ENCODE assay signal across 30 cellular contexts in the genomic region with DNA sequence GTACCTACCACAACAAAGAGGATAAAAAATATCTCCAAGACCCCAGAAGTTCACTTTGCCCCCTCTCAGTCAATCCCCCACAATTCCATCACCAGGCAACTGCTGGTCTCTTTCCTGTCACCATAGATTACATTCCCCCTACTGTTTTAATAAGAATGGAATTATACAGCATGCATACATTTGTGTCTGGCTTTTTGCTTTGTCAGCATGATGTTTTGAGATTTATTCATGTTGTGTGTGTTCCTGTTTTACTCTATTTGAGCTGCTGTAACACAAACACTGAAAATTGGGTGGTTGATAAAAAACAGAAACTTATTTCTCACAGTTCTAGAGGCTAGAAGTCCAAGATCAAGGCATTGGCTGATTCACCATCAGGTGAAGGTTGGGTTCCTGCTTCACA.
"Had no signal": no experiment of that assay in that cellular context is flagged by ENCODE, and none has a peak within 500 bp of the region (broad histone marks: within the 10 kb centered on the region; RNA-seq: fewer than 3 reads in every experiment).

No MANE protein-coding gene starts in this region.

- H3K9ac ChIP-seq: neural progenitor cell, parathyroid adenoma had no signal

- ATAC-seq: naive thymus-derived CD8-positive, alpha-beta T cell; natural killer cell treated with Interleukin-12 subunit alpha and Interleukin-12 subunit beta and Interleukin-15 and Interleukin-18, amount 100 ng/mL, for 72 hours; psoas muscle; right cardiac atrium; sciatic nerve; stimulated activated naive B cell treated with anti-CD40 and anti-IgM and Interleukin-4, amounts not matched to agents 10 μg/mL and 1 μg/mL and 100 μg/mL, for 72 hours; upper lobe of right lung had no signal

- H3K4me1 Mint-ChIP-seq: naive B cell; naive thymus-derived CD8-positive, alpha-beta T cell had no signal

- DNase-seq: naive B cell; naive thymus-derived CD8-positive, alpha-beta T cell; occipital lobe; ovary; posterior cingulate gyrus; psoas muscle; right cardiac atrium; spleen; stimulated activated CD4-positive, alpha-beta T cell treated with anti-CD3 and anti-CD28 coated beads, Interleukin-12 subunit alpha, Interleukin-12 subunit beta, amount 100 ng/mL, for 4 hours; stimulated activated CD4-positive, alpha-beta T cell treated with anti-CD3 and anti-CD28 coated beads, Interleukin-1b, Interleukin-23, amount 100 ng/mL, for 48 hours; stimulated activated CD4-positive, alpha-beta T cell treated with anti-CD3 and anti-CD28 coated beads, Interleukin-4, amount 100 ng/mL, for 1 hour; stimulated activated CD4-positive, alpha-beta T cell treated with anti-CD3 and anti-CD28 coated beads, Interleukin-4, amount 100 ng/mL, for 4 hours; stimulated activated CD8-positive, alpha-beta memory T cell treated with anti-CD3 and anti-CD28 coated beads, Interleukin-4, amount 100 ng/mL, for 48 hours; stimulated activated naive B cell treated with anti-CD40 and anti-IgM and Interleukin-4, amounts not matched to agents 10 μg/mL and 1 μg/mL and 100 μg/mL, for 72 hours; stimulated activated naive CD4-positive, alpha-beta T cell treated with Interleukin-2 at 50 U/mL for 16 hours; stomach; thyroid gland; upper lobe of right lung; uterus had no signal

- H3K27ac Mint-ChIP-seq: naive B cell; naive thymus-derived CD8-positive, alpha-beta T cell; natural killer cell treated with Interleukin-12 subunit alpha and Interleukin-12 subunit beta and Interleukin-15 and Interleukin-18, amount 100 ng/mL, for 72 hours; neural progenitor cell; progenitor cell of endocrine pancreas; stimulated activated naive B cell treated with anti-CD40 and anti-IgM and Interleukin-4, amounts not matched to agents 10 μg/mL and 1 μg/mL and 100 μg/mL, for 72 hours; stimulated activated naive CD8-positive, alpha-beta T cell treated with anti-CD3 and anti-CD28 coated beads, Interleukin-15, Interleukin-2, amounts not matched to agents 100 ng/mL and 50 ng/mL, for 24 hours; type B pancreatic cell had no signal

- H3K4me3 ChIP-seq: neural progenitor cell, ovary, psoas muscle, skin epidermis, smooth muscle cell, spleen, stomach, thoracic aorta, thyroid gland, tibial nerve, upper lobe of right lung, uterus had no signal

- H3K4me1 ChIP-seq: neural progenitor cell, parathyroid adenoma, psoas muscle, spleen, stomach, thyroid gland, tibial nerve, upper lobe of right lung, uterus had no signal

- H3K79me2 ChIP-seq: parathyroid adenoma had no signal

- H3K27me3 Mint-ChIP-seq: natural killer cell treated with Interleukin-12 subunit alpha and Interleukin-12 subunit beta and Interleukin-15 and Interleukin-18, amount 100 ng/mL, for 72 hours; stimulated activated naive CD8-positive, alpha-beta T cell treated with anti-CD3 and anti-CD28 coated beads, Interleukin-15, Interleukin-2, amounts not matched to agents 100 ng/mL and 50 ng/mL, for 24 hours; type B pancreatic cell had no signal

- H2AFZ ChIP-seq: neural progenitor cell, parathyroid adenoma had no signal

- H3K36me3 ChIP-seq: neural progenitor cell, ovary, spleen, stomach, thoracic aorta, thyroid gland, tibial nerve, upper lobe of right lung, uterus had no signal

- H3K27me3 ChIP-seq: neural progenitor cell, ovary, spleen, stomach, thyroid gland, tibial nerve, upper lobe of right lung, uterus had no signal

- H3K27ac ChIP-seq: neural progenitor cell, ovary, parathyroid adenoma, psoas muscle, skin epidermis, spleen, stomach, thoracic aorta, thyroid gland, tibial nerve, upper lobe of right lung, uterus had no signal

- H3K36me3 Mint-ChIP-seq: naive B cell; natural killer cell treated with Interleukin-12 subunit alpha and Interleukin-12 subunit beta and Interleukin-15 and Interleukin-18, amount 100 ng/mL, for 72 hours; neural progenitor cell; stimulated activated naive B cell treated with anti-CD40 and anti-IgM and Interleukin-4, amounts not matched to agents 10 μg/mL and 1 μg/mL and 100 μg/mL, for 72 hours; type B pancreatic cell had no signal

- H3K9me3 ChIP-seq: ovary, psoas muscle, spleen, stomach, thoracic aorta, thyroid gland, tibial nerve, upper lobe of right lung, uterus had no signal

- H3K4me2 ChIP-seq: neural progenitor cell, smooth muscle cell had no signal

- H3K4me3 Mint-ChIP-seq: naive B cell; naive thymus-derived CD8-positive, alpha-beta T cell; natural killer cell treated with Interleukin-12 subunit alpha and Interleukin-12 subunit beta and Interleukin-15 and Interleukin-18, amount 100 ng/mL, for 72 hours; neural progenitor cell; stimulated activated naive B cell treated with anti-CD40 and anti-IgM and Interleukin-4, amounts not matched to agents 10 μg/mL and 1 μg/mL and 100 μg/mL, for 72 hours; stimulated activated naive CD8-positive, alpha-beta T cell treated with anti-CD3 and anti-CD28 coated beads, Interleukin-15, Interleukin-2, amounts not matched to agents 100 ng/mL and 50 ng/mL, for 24 hours; type B pancreatic cell had no signal

- H3K9me3 Mint-ChIP-seq: stimulated activated naive B cell treated with anti-CD40 and anti-IgM and Interleukin-4, amounts not matched to agents 10 μg/mL and 1 μg/mL and 100 μg/mL, for 72 hours; stimulated activated naive CD8-positive, alpha-beta T cell treated with anti-CD3 and anti-CD28 coated beads, Interleukin-15, Interleukin-2, amounts not matched to agents 100 ng/mL and 50 ng/mL, for 24 hours had no signal
